ENCODE assay signal across 1 cellular context in the genomic region with DNA sequence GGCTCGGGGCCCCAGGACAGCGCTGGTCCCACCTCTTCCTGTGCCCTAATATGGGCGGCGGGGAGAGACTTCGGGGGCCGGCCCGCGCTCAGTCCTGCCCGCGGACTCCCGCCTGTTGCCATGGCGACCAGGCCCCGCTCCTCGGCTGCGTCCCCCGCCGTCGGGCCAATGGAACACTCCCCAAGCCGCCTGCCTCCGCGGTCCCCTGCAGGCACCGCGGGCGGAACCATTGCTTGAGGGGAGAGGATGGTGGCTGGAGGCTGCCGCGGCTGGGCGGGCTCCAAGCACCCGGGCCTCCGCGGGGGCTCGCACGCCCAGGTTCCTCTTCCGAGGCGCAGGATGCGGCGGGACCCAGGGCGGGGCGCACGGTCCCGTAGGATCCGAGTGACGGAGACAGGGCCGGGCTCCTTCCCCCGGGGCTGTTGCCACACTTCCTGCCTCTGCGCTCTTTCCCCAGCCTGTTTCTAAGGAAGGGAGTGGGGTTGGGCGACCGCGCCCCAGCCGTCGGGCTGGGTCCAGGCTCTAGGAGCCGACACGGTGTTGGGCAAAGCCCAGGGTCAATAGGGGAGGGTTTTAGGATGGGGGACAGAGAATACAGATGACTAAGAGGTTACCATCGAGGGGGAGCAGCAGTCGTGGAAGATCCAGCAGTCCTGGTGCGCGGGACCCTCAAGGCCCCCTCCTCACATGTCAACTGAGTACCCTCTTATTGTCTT.
A peak's percentile ranks its signal among the peaks of the same experiment; 100 is the strongest.
TF ChIP-seq lines count a peak whose summit lies in the region.

No MANE protein-coding gene starts in this region.

TF ChIP-seq in HepG2, 621 proteins besides CTCF, POLR2A, EP300 and RAD21 (continued from another document and continues in another):
- TF ChIP-seq, protein P1, sequence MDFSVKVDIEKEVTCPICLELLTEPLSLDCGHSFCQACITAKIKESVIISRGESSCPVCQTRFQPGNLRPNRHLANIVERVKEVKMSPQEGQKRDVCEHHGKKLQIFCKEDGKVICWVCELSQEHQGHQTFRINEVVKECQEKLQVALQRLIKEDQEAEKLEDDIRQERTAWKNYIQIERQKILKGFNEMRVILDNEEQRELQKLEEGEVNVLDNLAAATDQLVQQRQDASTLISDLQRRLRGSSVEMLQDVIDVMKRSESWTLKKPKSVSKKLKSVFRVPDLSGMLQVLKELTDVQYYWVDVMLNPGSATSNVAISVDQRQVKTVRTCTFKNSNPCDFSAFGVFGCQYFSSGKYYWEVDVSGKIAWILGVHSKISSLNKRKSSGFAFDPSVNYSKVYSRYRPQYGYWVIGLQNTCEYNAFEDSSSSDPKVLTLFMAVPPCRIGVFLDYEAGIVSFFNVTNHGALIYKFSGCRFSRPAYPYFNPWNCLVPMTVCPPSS (IDR thresholded peaks at IDR 0.05): no peak
- TF ChIP-seq MZF1 (CRISPR knock-in tag; IDR thresholded peaks at IDR 0.05; ENCODE audit: borderline replicate concordance) (no peak), GABPB1 (CRISPR knock-in tag; IDR thresholded peaks at IDR 0.05) (peak; percentile 86), POGZ (CRISPR knock-in tag; IDR thresholded peaks at IDR 0.05) (no peak), ZNF446 (CRISPR knock-in tag; IDR thresholded peaks at IDR 0.05) (no peak), ZBTB38 (CRISPR knock-in tag; IDR thresholded peaks at IDR 0.05) (no peak), SATB2 (CRISPR knock-in tag; IDR thresholded peaks at IDR 0.05) (no peak), AGO1 (IDR thresholded peaks at IDR 0.05; ENCODE audit: low read depth, low read length, poor library complexity, severe bottlenecking) (no peak), ZNF772 (CRISPR knock-in tag; IDR thresholded peaks at IDR 0.05) (0 out of 2 replicates have a peak, but pooled peaks have one; percentile 64), FOXA3 (CRISPR knock-in tag; IDR thresholded peaks at IDR 0.05) (peak; percentile 21; the same call in 1 of the 2 replicates), ZNF224 (CRISPR knock-in tag; IDR thresholded peaks at IDR 0.05) (no peak), MXD3 (CRISPR knock-in tag; IDR thresholded peaks at IDR 0.05) (peak; percentile 57; the same call in 1 of the 2 replicates), ZNF337 (CRISPR knock-in tag; IDR thresholded peaks at IDR 0.05; ENCODE audit: borderline replicate concordance, low read depth) (no peak), ZNF136 (CRISPR knock-in tag; IDR thresholded peaks at IDR 0.05; ENCODE audit: low read depth) (no peak), ZSCAN25 (CRISPR knock-in tag; IDR thresholded peaks at IDR 0.05) (no peak), ZNF615 (CRISPR knock-in tag; IDR thresholded peaks at IDR 0.05; ENCODE audit: borderline replicate concordance) (no peak), STAG1 (CRISPR knock-in tag; IDR thresholded peaks at IDR 0.05) (no peak), KLF15 (CRISPR knock-in tag; IDR thresholded peaks at IDR 0.05; ENCODE audit: borderline replicate concordance) (no peak), FLYWCH1 (CRISPR knock-in tag; IDR thresholded peaks at IDR 0.05) (no peak), MAZ (IDR thresholded peaks at IDR 0.05; ENCODE audit: borderline replicate concordance, low read depth, low read length) (peak; percentile 82), MAZ (CRISPR knock-in tag; IDR thresholded peaks at IDR 0.05; ENCODE audit: low read depth) (peak; percentile 85), MATR3 (CRISPR knock-in tag; IDR thresholded peaks at IDR 0.05) (no peak), HNRNPK (IDR thresholded peaks at IDR 0.05; ENCODE audit: low read depth, low read length, poor library complexity, severe bottlenecking) (peak; percentile 31), SRF (IDR thresholded peaks at IDR 0.05; ENCODE audit: low read depth, low read length) (peak; percentile 98), ZNF530 (CRISPR knock-in tag; IDR thresholded peaks at IDR 0.05; ENCODE audit: low read depth) (no peak), HOXA9 (CRISPR knock-in tag; IDR thresholded peaks at IDR 0.05; ENCODE audit: borderline replicate concordance) (no peak), ATF2 (CRISPR knock-in tag; IDR thresholded peaks at IDR 0.05) (peak; percentile 40; the same call in 1 of the 2 replicates), AHR (CRISPR knock-in tag; IDR thresholded peaks at IDR 0.05) (no peak; the same call in 1 of the 2 replicates), NFE2 (CRISPR knock-in tag; IDR thresholded peaks at IDR 0.05) (no peak), ZHX2 (IDR thresholded peaks at IDR 0.05; ENCODE audit: low read depth) (peak; percentile 47; the same call in 1 of the 2 replicates), ZHX2 (CRISPR knock-in tag; IDR thresholded peaks at IDR 0.05; ENCODE audit: borderline replicate concordance) (no peak), ZC3H4 (CRISPR knock-in tag; IDR thresholded peaks at IDR 0.05; ENCODE audit: borderline replicate concordance) (no peak), TFDP1 (CRISPR knock-in tag; IDR thresholded peaks at IDR 0.05; ENCODE audit: borderline replicate concordance) (peak; percentile 63; the same call in 1 of the 2 replicates), PHB2 (IDR thresholded peaks at IDR 0.05; ENCODE audit: partially characterized antibody) (no peak), ZNF790 (CRISPR knock-in tag; IDR thresholded peaks at IDR 0.05; ENCODE audit: borderline replicate concordance) (0 out of 2 replicates have a peak, but pooled peaks have one; percentile 57), ZNF12 (CRISPR knock-in tag; IDR thresholded peaks at IDR 0.05) (no peak), PTBP1 (IDR thresholded peaks at IDR 0.05; ENCODE audit: low read depth, low read length, poor library complexity, severe bottlenecking) (no peak), ELF3 (CRISPR knock-in tag; IDR thresholded peaks at IDR 0.05) (no peak; the same call in 1 of the 2 replicates)
- TF ChIP-seq, protein P2, sequence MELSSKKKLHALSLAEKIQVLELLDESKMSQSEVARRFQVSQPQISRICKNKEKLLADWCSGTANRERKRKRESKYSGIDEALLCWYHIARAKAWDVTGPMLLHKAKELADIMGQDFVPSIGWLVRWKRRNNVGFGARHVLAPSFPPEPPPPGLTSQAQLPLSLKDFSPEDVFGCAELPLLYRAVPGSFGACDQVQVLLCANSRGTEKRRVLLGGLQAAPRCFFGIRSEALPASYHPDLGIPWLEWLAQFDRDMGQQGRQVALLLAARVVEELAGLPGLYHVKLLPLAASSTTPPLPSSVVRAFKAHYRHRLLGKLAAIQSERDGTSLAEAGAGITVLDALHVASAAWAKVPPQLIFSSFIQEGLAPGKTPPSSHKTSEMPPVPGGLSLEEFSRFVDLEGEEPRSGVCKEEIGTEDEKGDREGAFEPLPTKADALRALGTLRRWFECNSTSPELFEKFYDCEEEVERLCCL (CRISPR knock-in tag; IDR thresholded peaks at IDR 0.05; ENCODE audit: borderline replicate concordance): no peak
- TF ChIP-seq, protein P3, sequence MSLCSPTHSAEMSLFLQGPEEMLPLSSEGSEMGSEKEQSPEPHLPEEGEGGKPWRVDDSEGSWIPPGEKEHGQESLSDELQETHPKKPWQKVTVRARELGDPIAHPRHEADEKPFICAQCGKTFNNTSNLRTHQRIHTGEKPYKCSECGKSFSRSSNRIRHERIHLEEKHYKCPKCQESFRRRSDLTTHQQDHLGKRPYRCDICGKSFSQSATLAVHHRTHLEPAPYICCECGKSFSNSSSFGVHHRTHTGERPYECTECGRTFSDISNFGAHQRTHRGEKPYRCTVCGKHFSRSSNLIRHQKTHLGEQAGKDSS (CRISPR knock-in tag; IDR thresholded peaks at IDR 0.05; ENCODE audit: borderline replicate concordance, low read depth): 0 out of 2 replicates have a peak, but pooled peaks have one; percentile 23
- TF ChIP-seq, protein P4, sequence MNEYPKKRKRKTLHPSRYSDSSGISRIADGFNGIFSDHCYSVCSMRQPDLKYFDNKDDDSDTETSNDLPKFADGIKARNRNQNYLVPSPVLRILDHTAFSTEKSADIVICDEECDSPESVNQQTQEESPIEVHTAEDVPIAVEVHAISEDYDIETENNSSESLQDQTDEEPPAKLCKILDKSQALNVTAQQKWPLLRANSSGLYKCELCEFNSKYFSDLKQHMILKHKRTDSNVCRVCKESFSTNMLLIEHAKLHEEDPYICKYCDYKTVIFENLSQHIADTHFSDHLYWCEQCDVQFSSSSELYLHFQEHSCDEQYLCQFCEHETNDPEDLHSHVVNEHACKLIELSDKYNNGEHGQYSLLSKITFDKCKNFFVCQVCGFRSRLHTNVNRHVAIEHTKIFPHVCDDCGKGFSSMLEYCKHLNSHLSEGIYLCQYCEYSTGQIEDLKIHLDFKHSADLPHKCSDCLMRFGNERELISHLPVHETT (CRISPR knock-in tag; conservative IDR thresholded peaks at IDR 0.05): peak; percentile 54; the same call in 1 of the 2 replicates
- TF ChIP-seq, protein P5, sequence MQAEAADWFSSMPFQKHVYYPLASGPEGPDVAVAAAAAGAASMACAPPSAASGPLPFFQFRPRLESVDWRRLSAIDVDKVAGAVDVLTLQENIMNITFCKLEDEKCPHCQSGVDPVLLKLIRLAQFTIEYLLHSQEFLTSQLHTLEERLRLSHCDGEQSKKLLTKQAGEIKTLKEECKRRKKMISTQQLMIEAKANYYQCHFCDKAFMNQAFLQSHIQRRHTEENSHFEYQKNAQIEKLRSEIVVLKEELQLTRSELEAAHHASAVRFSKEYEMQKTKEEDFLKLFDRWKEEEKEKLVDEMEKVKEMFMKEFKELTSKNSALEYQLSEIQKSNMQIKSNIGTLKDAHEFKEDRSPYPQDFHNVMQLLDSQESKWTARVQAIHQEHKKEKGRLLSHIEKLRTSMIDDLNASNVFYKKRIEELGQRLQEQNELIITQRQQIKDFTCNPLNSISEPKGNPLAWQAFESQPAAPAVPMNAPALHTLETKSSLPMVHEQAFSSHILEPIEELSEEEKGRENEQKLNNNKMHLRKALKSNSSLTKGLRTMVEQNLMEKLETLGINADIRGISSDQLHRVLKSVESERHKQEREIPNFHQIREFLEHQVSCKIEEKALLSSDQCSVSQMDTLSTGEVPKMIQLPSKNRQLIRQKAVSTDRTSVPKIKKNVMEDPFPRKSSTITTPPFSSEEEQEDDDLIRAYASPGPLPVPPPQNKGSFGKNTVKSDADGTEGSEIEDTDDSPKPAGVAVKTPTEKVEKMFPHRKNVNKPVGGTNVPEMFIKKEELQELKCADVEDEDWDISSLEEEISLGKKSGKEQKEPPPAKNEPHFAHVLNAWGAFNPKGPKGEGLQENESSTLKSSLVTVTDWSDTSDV (CRISPR knock-in tag; IDR thresholded peaks at IDR 0.05): 0 out of 2 replicates have a peak, but pooled peaks have one; percentile 74
